Comparison of ENCODE assay signal across 7 cellular contexts in the genomic region with DNA sequence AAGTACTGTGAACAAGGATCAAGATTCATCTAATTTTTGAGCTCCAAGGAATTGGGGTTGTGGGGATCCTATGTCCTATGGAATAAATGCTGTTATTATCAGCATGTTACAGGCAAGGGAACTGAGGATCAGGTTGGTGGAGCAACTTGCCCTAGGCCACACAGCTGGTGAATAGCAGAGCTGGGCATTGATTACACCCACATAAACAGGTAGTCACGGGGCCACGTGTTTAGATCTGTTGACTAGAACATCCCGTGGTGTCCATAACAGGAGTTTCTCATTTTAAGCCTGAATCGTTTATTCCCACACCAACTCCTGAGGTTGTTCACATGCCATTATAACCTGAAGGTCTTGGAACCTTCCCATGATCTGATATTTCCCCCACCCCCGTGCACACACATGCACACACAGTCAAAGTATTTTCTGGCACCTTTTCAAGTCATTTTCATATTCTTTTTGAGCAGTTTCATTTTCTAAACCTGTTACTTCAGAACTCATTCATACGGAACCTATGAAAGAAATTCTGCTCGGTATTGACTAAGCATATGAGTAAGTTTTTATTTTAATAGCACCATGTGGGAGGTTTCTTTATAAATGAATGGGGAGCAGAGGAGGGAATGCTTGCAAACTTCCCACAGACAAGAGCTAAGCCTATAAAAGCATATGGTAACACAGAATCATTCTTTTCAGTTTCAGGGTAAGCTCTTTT.
DNase-seq lines count a peak whose midpoint lies in the region; ATAC-seq and TF ChIP-seq lines count a peak whose summit lies in the region.
"Not testable (repeated sequence)": the region's sequence is repeated elsewhere in the genome, so short reads cannot be mapped to it uniquely, and the experiment has no call there.

No MANE protein-coding gene starts in this region.

- not testable (repeated sequence) for H3K9me3 Mint-ChIP-seq in activated T-cell treated with anti-CD3 and anti-CD28 coated beads, Interleukin-2, amount 50 U/mL, for 24 hours; activated naive CD8-positive, alpha-beta T cell treated with anti-CD3 and anti-CD28 coated beads, Interleukin-2, amount 10 ng/mL, durations not matched to agents 7 days and 5 days; stimulated activated effector memory CD8-positive, alpha-beta T cell treated with anti-CD3 and anti-CD28 coated beads, Interleukin-12 subunit alpha, Interleukin-12 subunit beta, amount 100 ng/mL, for 72 hours

- H3K27me3 ChIP-seq in foreskin keratinocyte = not testable (repeated sequence)

- H3K27ac ChIP-seq in foreskin keratinocyte = not testable (repeated sequence)

- peak; percentile 48 for ATAC-seq in HG02678 (IDR thresholded peaks at IDR 0.05; ENCODE audit: unreplicated experiment)
- peak; percentile 68 for ATAC-seq in HG03565 (IDR thresholded peaks at IDR 0.05; ENCODE audit: unreplicated experiment)
- ATAC-seq in activated naive CD8-positive, alpha-beta T cell treated with anti-CD3 and anti-CD28 coated beads, Interleukin-2, amount 10 ng/mL, durations not matched to agents 7 days and 5 days (ENCODE audit: low read depth) = peak; percentile 32
- ATAC-seq in foreskin keratinocyte = peak; percentile 86
- peak; percentile 92 for ATAC-seq in stimulated activated effector memory CD8-positive, alpha-beta T cell treated with anti-CD3 and anti-CD28 coated beads, Interleukin-12 subunit alpha, Interleukin-12 subunit beta, amount 100 ng/mL, for 72 hours

- H3K4me3 Mint-ChIP-seq in activated T-cell treated with anti-CD3 and anti-CD28 coated beads, Interleukin-2, amount 50 U/mL, for 24 hours; activated naive CD8-positive, alpha-beta T cell treated with anti-CD3 and anti-CD28 coated beads, Interleukin-2, amount 10 ng/mL, durations not matched to agents 7 days and 5 days; stimulated activated effector memory CD8-positive, alpha-beta T cell treated with anti-CD3 and anti-CD28 coated beads, Interleukin-12 subunit alpha, Interleukin-12 subunit beta, amount 100 ng/mL, for 72 hours: not testable (repeated sequence)

- H3K27ac Mint-ChIP-seq in activated T-cell treated with anti-CD3 and anti-CD28 coated beads, Interleukin-2, amount 50 U/mL, for 24 hours; activated naive CD8-positive, alpha-beta T cell treated with anti-CD3 and anti-CD28 coated beads, Interleukin-2, amount 10 ng/mL, durations not matched to agents 7 days and 5 days; stimulated activated effector memory CD8-positive, alpha-beta T cell treated with anti-CD3 and anti-CD28 coated beads, Interleukin-12 subunit alpha, Interleukin-12 subunit beta, amount 100 ng/mL, for 72 hours: not testable (repeated sequence)

- POLR2A ChIA-PET in activated naive CD8-positive, alpha-beta T cell treated with anti-CD3 and anti-CD28 coated beads, Interleukin-2, amount 10 ng/mL, durations not matched to agents 7 days and 5 days (lab: Charles Lee) = not testable (repeated sequence)

- DNase-seq in RPMI8226 (peak; percentile 26), foreskin keratinocyte (peak in 1 of 2 donors; percentile 44)
- DNase-seq in activated T-cell treated with anti-CD3 and anti-CD28 coated beads, Interleukin-2, amount 50 U/mL, for 24 hours = peak; percentile 50
- DNase-seq in activated naive CD8-positive, alpha-beta T cell treated with anti-CD3 and anti-CD28 coated beads, Interleukin-2, amount 10 ng/mL, durations not matched to agents 7 days and 5 days; stimulated activated effector memory CD8-positive, alpha-beta T cell treated with anti-CD3 and anti-CD28 coated beads, Interleukin-12 subunit alpha, Interleukin-12 subunit beta, amount 100 ng/mL, for 72 hours (ENCODE audit: low spot score in 2 of 2): not testable (repeated sequence)

- peaks cover 23% of the 10 kb centered on the region for H3K4me1 Mint-ChIP-seq in activated T-cell treated with anti-CD3 and anti-CD28 coated beads, Interleukin-2, amount 50 U/mL, for 24 hours (ENCODE audit: low read depth)
- not testable (repeated sequence) for H3K4me1 Mint-ChIP-seq in activated naive CD8-positive, alpha-beta T cell treated with anti-CD3 and anti-CD28 coated beads, Interleukin-2, amount 10 ng/mL, durations not matched to agents 7 days and 5 days; stimulated activated effector memory CD8-positive, alpha-beta T cell treated with anti-CD3 and anti-CD28 coated beads, Interleukin-12 subunit alpha, Interleukin-12 subunit beta, amount 100 ng/mL, for 72 hours

- TF ChIP-seq CTCF in foreskin keratinocyte (conservative IDR thresholded peaks at IDR 0.05) = not testable (repeated sequence)

- H3K27me3 Mint-ChIP-seq in activated T-cell treated with anti-CD3 and anti-CD28 coated beads, Interleukin-2, amount 50 U/mL, for 24 hours; activated naive CD8-positive, alpha-beta T cell treated with anti-CD3 and anti-CD28 coated beads, Interleukin-2, amount 10 ng/mL, durations not matched to agents 7 days and 5 days: not testable (repeated sequence)

- not testable (repeated sequence) for H3K36me3 Mint-ChIP-seq in activated T-cell treated with anti-CD3 and anti-CD28 coated beads, Interleukin-2, amount 50 U/mL, for 24 hours (ENCODE audit: low read depth); activated naive CD8-positive, alpha-beta T cell treated with anti-CD3 and anti-CD28 coated beads, Interleukin-2, amount 10 ng/mL, durations not matched to agents 7 days and 5 days; stimulated activated effector memory CD8-positive, alpha-beta T cell treated with anti-CD3 and anti-CD28 coated beads, Interleukin-12 subunit alpha, Interleukin-12 subunit beta, amount 100 ng/mL, for 72 hours

- not testable (repeated sequence) for H3K4me1 ChIP-seq in foreskin keratinocyte

Comparison
In these comparisons a context has a peak if more than half of its experiments do, and no peak if none do; other contexts are left out.
1. ATAC-seq: peak in every context shown above with its lines; median percentile 92 in stimulated activated effector memory CD8-positive, alpha-beta T cell treated with anti-CD3 and anti-CD28 coated beads, Interleukin-12 subunit alpha, Interleukin-12 subunit beta, amount 100 ng/mL, for 72 hours; 86 in foreskin keratinocyte; 68 in HG03565; 48 in HG02678; 32 in activated naive CD8-positive, alpha-beta T cell treated with anti-CD3 and anti-CD28 coated beads, Interleukin-2, amount 10 ng/mL, durations not matched to agents 7 days and 5 days.